In the genomic region with DNA sequence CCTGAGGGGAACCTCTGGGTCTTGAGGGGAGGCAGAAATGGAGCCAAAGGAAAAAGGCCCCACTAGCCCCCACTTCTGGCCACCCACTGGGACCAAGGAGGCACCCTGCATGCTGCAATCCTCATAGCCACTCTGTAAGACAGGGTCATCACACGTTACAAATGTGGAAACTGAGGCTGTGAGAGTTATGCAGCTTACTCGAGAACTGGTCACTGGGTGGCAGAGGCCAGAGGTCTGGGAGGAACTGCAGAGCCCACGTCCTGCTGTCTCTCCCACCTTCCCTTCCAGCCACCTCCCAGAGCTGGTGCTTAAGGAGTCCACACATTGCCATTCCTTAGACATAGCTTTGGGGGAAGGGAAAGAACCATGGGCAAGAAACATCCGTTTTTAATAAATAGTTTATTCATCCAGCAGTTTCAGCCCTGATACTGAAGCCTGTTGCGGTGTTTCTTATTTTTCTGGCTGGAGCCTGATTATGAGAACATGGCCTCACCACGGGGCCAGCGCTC, we compare ENCODE assay signal across 1 cellular context.
TF ChIP-seq lines count a peak whose summit lies in the region.

No MANE protein-coding gene starts in this region.

TF ChIP-seq in neural cell, 6 proteins besides CTCF, POLR2A, EP300 and RAD21:
- TF ChIP-seq POLR2AphosphoS5 (IDR thresholded peaks at IDR 0.05) (no peak), MXI1 (conservative IDR thresholded peaks at IDR 0.05; ENCODE audit: poor library complexity, severe bottlenecking) (no peak), TAF1 (IDR thresholded peaks at IDR 0.05; ENCODE audit: low read depth) (no peak), EZH2 (IDR thresholded peaks at IDR 0.05; ENCODE audit: borderline replicate concordance, insufficient read depth, low read length, poor library complexity, severe bottlenecking) (no peak), SMC3 (conservative IDR thresholded peaks at IDR 0.05; ENCODE audit: poor library complexity) (no peak)
- TF ChIP-seq, protein P1, sequence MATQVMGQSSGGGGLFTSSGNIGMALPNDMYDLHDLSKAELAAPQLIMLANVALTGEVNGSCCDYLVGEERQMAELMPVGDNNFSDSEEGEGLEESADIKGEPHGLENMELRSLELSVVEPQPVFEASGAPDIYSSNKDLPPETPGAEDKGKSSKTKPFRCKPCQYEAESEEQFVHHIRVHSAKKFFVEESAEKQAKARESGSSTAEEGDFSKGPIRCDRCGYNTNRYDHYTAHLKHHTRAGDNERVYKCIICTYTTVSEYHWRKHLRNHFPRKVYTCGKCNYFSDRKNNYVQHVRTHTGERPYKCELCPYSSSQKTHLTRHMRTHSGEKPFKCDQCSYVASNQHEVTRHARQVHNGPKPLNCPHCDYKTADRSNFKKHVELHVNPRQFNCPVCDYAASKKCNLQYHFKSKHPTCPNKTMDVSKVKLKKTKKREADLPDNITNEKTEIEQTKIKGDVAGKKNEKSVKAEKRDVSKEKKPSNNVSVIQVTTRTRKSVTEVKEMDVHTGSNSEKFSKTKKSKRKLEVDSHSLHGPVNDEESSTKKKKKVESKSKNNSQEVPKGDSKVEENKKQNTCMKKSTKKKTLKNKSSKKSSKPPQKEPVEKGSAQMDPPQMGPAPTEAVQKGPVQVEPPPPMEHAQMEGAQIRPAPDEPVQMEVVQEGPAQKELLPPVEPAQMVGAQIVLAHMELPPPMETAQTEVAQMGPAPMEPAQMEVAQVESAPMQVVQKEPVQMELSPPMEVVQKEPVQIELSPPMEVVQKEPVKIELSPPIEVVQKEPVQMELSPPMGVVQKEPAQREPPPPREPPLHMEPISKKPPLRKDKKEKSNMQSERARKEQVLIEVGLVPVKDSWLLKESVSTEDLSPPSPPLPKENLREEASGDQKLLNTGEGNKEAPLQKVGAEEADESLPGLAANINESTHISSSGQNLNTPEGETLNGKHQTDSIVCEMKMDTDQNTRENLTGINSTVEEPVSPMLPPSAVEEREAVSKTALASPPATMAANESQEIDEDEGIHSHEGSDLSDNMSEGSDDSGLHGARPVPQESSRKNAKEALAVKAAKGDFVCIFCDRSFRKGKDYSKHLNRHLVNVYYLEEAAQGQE (IDR thresholded peaks at IDR 0.05; ENCODE audit: borderline replicate concordance), result no peak
